ENCODE assay signal across 16 cellular contexts in genomic region chr4:108106186-108106585, GRCh38.
"Had no signal": no experiment of that assay in that cellular context is flagged by ENCODE, and none has a peak within 500 bp of the region (broad histone marks: within the 10 kb centered on the region; RNA-seq: fewer than 3 reads in every experiment).

No MANE protein-coding gene starts in this region.

- DNase-seq: activated CD4-positive, alpha-beta T cell treated with anti-CD3 and anti-CD28 coated beads for 48 hours; activated effector memory CD4-positive, alpha-beta T cell treated with Interleukin-2 at 50 U/mL for 16 hours; amygdala; cortex of kidney; effector CD8-positive, alpha-beta T cell; heart right ventricle; islet precursor cell; left lung; ovary; SHP77 treated with DMSO at 0.1 percent for 48 hours; stimulated activated CD4-positive, alpha-beta T cell treated with anti-CD3 and anti-CD28 coated beads, Interleukin-2, amount 100 ng/mL, for 48 hours; stomach; T-helper 9 cell had no signal

- ATAC-seq: heart right ventricle, left lung had no signal

- H3K4me3 Mint-ChIP-seq: brain; central memory CD8-positive, alpha-beta T cell; memory B cell had no signal

- H3K4me3 ChIP-seq: heart right ventricle, left lung, ovary, stomach had no signal

- H3K27ac Mint-ChIP-seq: brain, memory B cell had no signal

- H3K27me3 Mint-ChIP-seq: brain had no signal

- H3K36me3 ChIP-seq: heart right ventricle, left lung, ovary, stomach had no signal

- H3K4me1 ChIP-seq: left lung, stomach had no signal

- H3K27me3 ChIP-seq: left lung, ovary, stomach had no signal

- H3K9me3 Mint-ChIP-seq: brain; central memory CD8-positive, alpha-beta T cell; memory B cell had no signal

- H3K9me3 ChIP-seq: heart right ventricle, left lung, ovary, stomach had no signal

- H3K27ac ChIP-seq: heart right ventricle, left lung, ovary, stomach had no signal

- H3K4me1 Mint-ChIP-seq: memory B cell had no signal

- H3K36me3 Mint-ChIP-seq: brain, memory B cell had no signal
